In the genomic region with DNA sequence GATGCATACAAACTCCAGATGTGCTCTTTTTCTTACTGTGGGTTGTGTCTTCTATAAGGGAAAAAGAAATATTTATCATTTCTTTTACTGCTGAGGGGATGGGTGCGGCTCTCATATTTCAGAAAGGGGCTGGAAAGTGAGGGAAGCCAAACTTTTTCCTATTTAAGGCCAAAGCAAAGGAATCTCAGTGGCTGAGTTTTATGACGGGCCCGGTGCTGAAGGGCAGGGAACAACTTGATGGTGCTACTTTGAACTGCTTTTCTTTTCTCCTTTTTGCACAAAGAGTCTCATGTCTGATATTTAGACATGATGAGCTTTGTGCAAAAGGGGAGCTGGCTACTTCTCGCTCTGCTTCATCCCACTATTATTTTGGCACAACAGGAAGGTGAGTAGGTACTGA, we compare ENCODE assay signal across 2 cellular contexts.
TF ChIP-seq lines count a peak whose summit lies in the region.

A gene (plus strand): TSS at position 190 of the 400 bp plus-strand sequence. CDS start 117 bp downstream, at position 307.

TF ChIP-seq in liver, 16 proteins besides CTCF, POLR2A, EP300 and RAD21:
- TF ChIP-seq FOXA2 (IDR thresholded peaks at IDR 0.05) (no peak), TAF1 (conservative IDR thresholded peaks at IDR 0.05) (peak; percentile 33), EGR1 (IDR thresholded peaks at IDR 0.05; ENCODE audit: low read depth in 2 of 2) (no peak), NR2F2 (IDR thresholded peaks at IDR 0.05) (no peak), GABPA (IDR thresholded peaks at IDR 0.05 in 1 of 2, conservative IDR thresholded peaks at IDR 0.05 in 1 of 2) (no peak)
- TF ChIP-seq, protein P1, sequence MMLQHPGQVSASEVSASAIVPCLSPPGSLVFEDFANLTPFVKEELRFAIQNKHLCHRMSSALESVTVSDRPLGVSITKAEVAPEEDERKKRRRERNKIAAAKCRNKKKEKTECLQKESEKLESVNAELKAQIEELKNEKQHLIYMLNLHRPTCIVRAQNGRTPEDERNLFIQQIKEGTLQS (IDR thresholded peaks at IDR 0.05) = no peak

TF ChIP-seq in HepG2, 621 proteins besides CTCF, POLR2A, EP300 and RAD21:
- TF ChIP-seq, protein P2, sequence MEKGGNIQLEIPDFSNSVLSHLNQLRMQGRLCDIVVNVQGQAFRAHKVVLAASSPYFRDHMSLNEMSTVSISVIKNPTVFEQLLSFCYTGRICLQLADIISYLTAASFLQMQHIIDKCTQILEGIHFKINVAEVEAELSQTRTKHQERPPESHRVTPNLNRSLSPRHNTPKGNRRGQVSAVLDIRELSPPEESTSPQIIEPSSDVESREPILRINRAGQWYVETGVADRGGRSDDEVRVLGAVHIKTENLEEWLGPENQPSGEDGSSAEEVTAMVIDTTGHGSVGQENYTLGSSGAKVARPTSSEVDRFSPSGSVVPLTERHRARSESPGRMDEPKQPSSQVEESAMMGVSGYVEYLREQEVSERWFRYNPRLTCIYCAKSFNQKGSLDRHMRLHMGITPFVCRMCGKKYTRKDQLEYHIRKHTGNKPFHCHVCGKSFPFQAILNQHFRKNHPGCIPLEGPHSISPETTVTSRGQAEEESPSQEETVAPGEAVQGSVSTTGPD (CRISPR knock-in tag; IDR thresholded peaks at IDR 0.05) = no peak
- TF ChIP-seq CHD4 (IDR thresholded peaks at IDR 0.05; ENCODE audit: borderline replicate concordance, low read length) (no peak), PRPF4 (IDR thresholded peaks at IDR 0.05; ENCODE audit: low read depth, low read length, poor library complexity, severe bottlenecking) (no peak), CCDC6 (CRISPR knock-in tag; IDR thresholded peaks at IDR 0.05) (no peak), ZNF839 (CRISPR knock-in tag; IDR thresholded peaks at IDR 0.05; ENCODE audit: borderline replicate concordance) (no peak), NBN (conservative IDR thresholded peaks at IDR 0.05) (no peak), ZNF780A (CRISPR knock-in tag; IDR thresholded peaks at IDR 0.05) (no peak)
- TF ChIP-seq, protein P3, sequence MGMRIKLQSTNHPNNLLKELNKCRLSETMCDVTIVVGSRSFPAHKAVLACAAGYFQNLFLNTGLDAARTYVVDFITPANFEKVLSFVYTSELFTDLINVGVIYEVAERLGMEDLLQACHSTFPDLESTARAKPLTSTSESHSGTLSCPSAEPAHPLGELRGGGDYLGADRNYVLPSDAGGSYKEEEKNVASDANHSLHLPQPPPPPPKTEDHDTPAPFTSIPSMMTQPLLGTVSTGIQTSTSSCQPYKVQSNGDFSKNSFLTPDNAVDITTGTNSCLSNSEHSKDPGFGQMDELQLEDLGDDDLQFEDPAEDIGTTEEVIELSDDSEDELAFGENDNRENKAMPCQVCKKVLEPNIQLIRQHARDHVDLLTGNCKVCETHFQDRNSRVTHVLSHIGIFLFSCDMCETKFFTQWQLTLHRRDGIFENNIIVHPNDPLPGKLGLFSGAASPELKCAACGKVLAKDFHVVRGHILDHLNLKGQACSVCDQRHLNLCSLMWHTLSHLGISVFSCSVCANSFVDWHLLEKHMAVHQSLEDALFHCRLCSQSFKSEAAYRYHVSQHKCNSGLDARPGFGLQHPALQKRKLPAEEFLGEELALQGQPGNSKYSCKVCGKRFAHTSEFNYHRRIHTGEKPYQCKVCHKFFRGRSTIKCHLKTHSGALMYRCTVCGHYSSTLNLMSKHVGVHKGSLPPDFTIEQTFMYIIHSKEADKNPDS (CRISPR knock-in tag; IDR thresholded peaks at IDR 0.05) = no peak
- TF ChIP-seq, protein P4, sequence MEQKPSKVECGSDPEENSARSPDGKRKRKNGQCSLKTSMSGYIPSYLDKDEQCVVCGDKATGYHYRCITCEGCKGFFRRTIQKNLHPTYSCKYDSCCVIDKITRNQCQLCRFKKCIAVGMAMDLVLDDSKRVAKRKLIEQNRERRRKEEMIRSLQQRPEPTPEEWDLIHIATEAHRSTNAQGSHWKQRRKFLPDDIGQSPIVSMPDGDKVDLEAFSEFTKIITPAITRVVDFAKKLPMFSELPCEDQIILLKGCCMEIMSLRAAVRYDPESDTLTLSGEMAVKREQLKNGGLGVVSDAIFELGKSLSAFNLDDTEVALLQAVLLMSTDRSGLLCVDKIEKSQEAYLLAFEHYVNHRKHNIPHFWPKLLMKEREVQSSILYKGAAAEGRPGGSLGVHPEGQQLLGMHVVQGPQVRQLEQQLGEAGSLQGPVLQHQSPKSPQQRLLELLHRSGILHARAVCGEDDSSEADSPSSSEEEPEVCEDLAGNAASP (CRISPR knock-in tag; IDR thresholded peaks at IDR 0.05; ENCODE audit: borderline replicate concordance) = no peak
